In the genomic region with DNA sequence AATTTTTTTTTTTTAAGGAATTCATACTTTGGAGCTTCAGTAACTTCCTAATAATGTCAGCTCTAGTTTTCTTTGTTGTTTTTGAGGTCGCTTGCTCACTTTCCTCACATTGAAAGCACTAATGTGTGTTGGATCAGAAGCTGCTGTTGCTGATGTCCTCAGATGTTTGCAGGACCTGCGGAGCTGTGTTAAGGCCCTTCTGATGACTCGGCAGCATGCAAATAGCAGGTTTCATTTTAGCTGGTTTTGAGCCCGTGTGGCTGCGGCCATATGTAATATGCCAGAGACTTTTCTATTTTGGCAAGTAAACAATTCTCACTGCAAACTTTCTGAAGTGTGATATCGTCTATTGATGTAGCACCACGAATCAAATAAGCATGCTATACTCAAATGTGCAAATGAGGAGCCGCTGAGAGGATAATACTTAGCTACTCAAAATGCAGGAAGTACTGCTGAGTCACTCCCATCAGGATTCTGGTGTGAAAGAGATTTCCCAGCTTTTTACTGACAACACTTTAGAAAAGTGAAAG, we compare ENCODE assay signal across 8 cellular contexts.
DNase-seq lines count a peak whose midpoint lies in the region; ATAC-seq and TF ChIP-seq lines count a peak whose summit lies in the region.

No MANE protein-coding gene starts in this region.

- WGBS in sigmoid colon, 2 donors = 41 to 77% methylated on average over 8 of the region's 8 CpGs

- H3K27ac Mint-ChIP-seq in activated naive CD8-positive, alpha-beta T cell treated with anti-CD3 and anti-CD28 coated beads for 36 hours = no peak overlapping the region

- no peaks in the 10 kb centered on the region for H3K27me3 ChIP-seq in cardiac muscle cell
- H3K27me3 ChIP-seq in sigmoid colon = no peaks in the 10 kb centered on the region
- H3K27me3 ChIP-seq in HAP-1 (ENCODE audit: low read depth) = no peaks in the 10 kb centered on the region

- TF ChIP-seq POLR2A in sigmoid colon (IDR thresholded peaks at IDR 0.05) = no peak

- intact Hi-C loops in sigmoid colon (cut with DNase I) = no loop called here

- peaks cover 6% of the 10 kb centered on the region for H3K27me3 Mint-ChIP-seq in activated naive CD8-positive, alpha-beta T cell treated with anti-CD3 and anti-CD28 coated beads for 36 hours

- DNase-seq in RPMI7951 (ENCODE audit: low read depth) = peak; percentile 71
- peak; percentile 37 to 78 for DNase-seq in cardiac muscle cell (ENCODE audit: low read depth in 1 of 2, low spot score in 1 of 2)
- no peak for DNase-seq in sigmoid colon
- no peak for DNase-seq in activated naive CD8-positive, alpha-beta T cell treated with anti-CD3 and anti-CD28 coated beads for 36 hours
- DNase-seq in NCI-H1048 (lab: John Stamatoyannopoulos, UW) = no peak
- no peak for DNase-seq in HAP-1 (ENCODE audit: low spot score in 2 of 2)

- H3K4me3 ChIP-seq in cardiac muscle cell (no peak overlapping the region), sigmoid colon (peak overlapping the region in 2 of 4 donors; percentile 8 to 15), HAP-1 (no peak overlapping the region)

- no peak overlapping the region for H3K4me3 Mint-ChIP-seq in activated naive CD8-positive, alpha-beta T cell treated with anti-CD3 and anti-CD28 coated beads for 36 hours

- no peak for TF ChIP-seq EP300 in sigmoid colon (IDR thresholded peaks at IDR 0.05)

- TF ChIP-seq CTCF in cardiac muscle cell (IDR thresholded peaks at IDR 0.05; ENCODE audit: low read depth, low read length) (no peak), sigmoid colon (IDR thresholded peaks at IDR 0.05) (no peak)

- no peaks in the 10 kb centered on the region for H3K36me3 ChIP-seq in cardiac muscle cell
- peaks cover 32 to 61% (median 40%) of the 10 kb centered on the region in 4 donors for H3K36me3 ChIP-seq in sigmoid colon
- peaks cover 5% of the 10 kb centered on the region for H3K36me3 ChIP-seq in HAP-1 (replicated peaks)

- no peaks in the 10 kb centered on the region for H3K4me1 Mint-ChIP-seq in activated naive CD8-positive, alpha-beta T cell treated with anti-CD3 and anti-CD28 coated beads for 36 hours

- in situ Hi-C loops in HAP-1 (cut with MboI; ENCODE audit: low sequenced_read_pairs) = no loop called here

- H3K9me3 ChIP-seq in cardiac muscle cell (ENCODE audit: low read depth) (no peaks in the 10 kb centered on the region), sigmoid colon (no peaks in the 10 kb centered on the region), HAP-1 (no peaks in the 10 kb centered on the region)

- no peaks in the 10 kb centered on the region for H3K36me3 Mint-ChIP-seq in activated naive CD8-positive, alpha-beta T cell treated with anti-CD3 and anti-CD28 coated beads for 36 hours

- ATAC-seq in GM18502 (IDR thresholded peaks at IDR 0.05; ENCODE audit: poor library complexity, unreplicated experiment) (peak; percentile 88), HG02798 (IDR thresholded peaks at IDR 0.05; ENCODE audit: poor library complexity, unreplicated experiment) (peak; percentile 91)

- H3K27ac ChIP-seq in cardiac muscle cell = no peak overlapping the region
- H3K27ac ChIP-seq in sigmoid colon = peak overlapping the region; percentile 38 to 71 (median 60)

- H3K4me1 ChIP-seq in cardiac muscle cell (ENCODE audit: low read depth) (peaks cover 20% of the 10 kb centered on the region), sigmoid colon (peaks cover 0 to 4% (median 3%) of the 10 kb centered on the region in 4 donors), HAP-1 (peaks cover 8% of the 10 kb centered on the region)

- H3K9me3 Mint-ChIP-seq in activated naive CD8-positive, alpha-beta T cell treated with anti-CD3 and anti-CD28 coated beads for 36 hours = no peaks in the 10 kb centered on the region

Comparison
In these comparisons a context has a peak if more than half of its experiments do, and no peak if none do; other contexts are left out.
1. DNase-seq: peak in RPMI7951 (single experiment) and cardiac muscle cell (2 of 2); none in sigmoid colon (single experiment), activated naive CD8-positive, alpha-beta T cell treated with anti-CD3 and anti-CD28 coated beads for 36 hours (single experiment), NCI-H1048 (single experiment) and HAP-1 (0 of 2).